In genomic region chr11:78063440-78064181, GRCh38 we compare ENCODE assay signal across 20 cellular contexts. TPM values are rescaled to one million over a fixed set of nuclear protein-coding genes. Genes with fewer than 3 reads are reported as not detected.
DNase-seq lines count a peak whose midpoint lies in the region; ATAC-seq and TF ChIP-seq lines count a peak whose summit lies in the region.
"Had no signal": no experiment of that assay in that cellular context is flagged by ENCODE, and none has a peak within 500 bp of the region (broad histone marks: within the 10 kb centered on the region; RNA-seq: fewer than 3 reads in every experiment).

Gene THRSP (plus strand): TSS chr11:78063861. CDS start chr11:78063882, 21 bp downstream.

- no peak within 1 kb of the TSS for H3K27ac ChIP-seq in adipose tissue (ENCODE audit: low read depth, low read length)
- H3K27ac ChIP-seq in right lobe of liver: peak within 1 kb of the TSS; percentile 12 to 72 (median 65)
- peak within 1 kb of the TSS; percentile 60 to 88 (median 70) for H3K27ac ChIP-seq in gastrocnemius medialis
- no peak within 1 kb of the TSS for H3K27ac ChIP-seq in endodermal cell (ENCODE audit: low read depth, low read length)
- H3K27ac ChIP-seq: gastroesophageal sphincter, neutrophil had no signal

- peak; percentile 50 for DNase-seq in LNCaP clone FGC (ENCODE audit: low read depth)
- DNase-seq in right lobe of liver: peak; percentile 84 to 93 (median 93)
- DNase-seq in gastrocnemius medialis: peak; percentile 55 to 85
- DNase-seq in endodermal cell: no peak
- no peak for DNase-seq in activated naive CD8-positive, alpha-beta T cell treated with anti-CD3 and anti-CD28 coated beads, Interleukin-2, amount 50 U/mL, for 24 hours
- DNase-seq: activated CD8-positive, alpha-beta memory T cell treated with anti-CD3 and anti-CD28 coated beads, Interleukin-2, amount 50 U/mL, for 48 hours; activated effector memory CD4-positive, alpha-beta T cell treated with Interleukin-2 at 50 U/mL for 16 hours; CD4-positive, CD25-positive, alpha-beta regulatory T cell; central memory CD4-positive, alpha-beta T cell; mucosa of descending colon; NCI-H1436; NCI-H774; SHP77 treated with DMSO at 0.1 percent for 48 hours; stimulated activated CD4-positive, alpha-beta T cell treated with anti-CD3 and anti-CD28 coated beads, Interleukin-15, amount 100 ng/mL, for 24 hours had no signal

- in situ Hi-C loops in gastrocnemius medialis (cut with MboI; ENCODE audit: low sequenced_read_pairs in 4 of 4): no loop called here

- no peaks in the 10 kb centered on the region for H3K27me3 ChIP-seq in right lobe of liver
- no peaks in the 10 kb centered on the region for H3K27me3 ChIP-seq in gastrocnemius medialis
- H3K27me3 ChIP-seq in endodermal cell (ENCODE audit: control insufficient read depth, insufficient read depth, low read length, poor library complexity, severe bottlenecking): no peaks in the 10 kb centered on the region
- H3K27me3 ChIP-seq: gastroesophageal sphincter, neutrophil had no signal

- TF ChIP-seq POLR2A in right lobe of liver (IDR thresholded peaks at IDR 0.05): peak; percentile 17
- no peak for TF ChIP-seq POLR2A in gastrocnemius medialis (IDR thresholded peaks at IDR 0.05)

- H3K36me3 Mint-ChIP-seq in endodermal cell (ENCODE audit: low read depth): peaks cover 15% of the 10 kb centered on the region
- H3K36me3 Mint-ChIP-seq in activated naive CD8-positive, alpha-beta T cell treated with anti-CD3 and anti-CD28 coated beads, Interleukin-2, amount 50 U/mL, for 24 hours (ENCODE audit: low read depth): peaks cover 13% of the 10 kb centered on the region

- WGBS in adipose tissue, 3 donors: 85 to 87% (median 86%) methylated on average over 14 of the region's 14 CpGs
- no CpG with 5 or more reads among the region's 14 CpGs for WGBS in right lobe of liver (ENCODE audit: insufficient coverage, low coverage, low lambda C conversion rate, missing lambda C conversion rate)
- WGBS in endodermal cell (ENCODE audit: insufficient coverage in 1 of 2, insufficient read length in 1 of 2), 2 experiments: 93 to 97% methylated on average over 8 to 14 of the region's 14 CpGs

- peak; percentile 68 to 80 (median 73) for ATAC-seq in right lobe of liver
- ATAC-seq in gastrocnemius medialis: peak; percentile 80
- no peak for ATAC-seq in activated naive CD8-positive, alpha-beta T cell treated with anti-CD3 and anti-CD28 coated beads, Interleukin-2, amount 50 U/mL, for 24 hours
- no peak for ATAC-seq in GM21447 (IDR thresholded peaks at IDR 0.05; ENCODE audit: unreplicated experiment)
- ATAC-seq: gastroesophageal sphincter, mucosa of descending colon had no signal

- no peak within 1 kb of the TSS for H3K27ac Mint-ChIP-seq in endodermal cell
- no peak within 1 kb of the TSS for H3K27ac Mint-ChIP-seq in activated naive CD8-positive, alpha-beta T cell treated with anti-CD3 and anti-CD28 coated beads, Interleukin-2, amount 50 U/mL, for 24 hours

- no peak within 1 kb of the TSS for H3K4me3 Mint-ChIP-seq in endodermal cell
- no peak within 1 kb of the TSS for H3K4me3 Mint-ChIP-seq in activated naive CD8-positive, alpha-beta T cell treated with anti-CD3 and anti-CD28 coated beads, Interleukin-2, amount 50 U/mL, for 24 hours
- H3K4me3 Mint-ChIP-seq: CD4-positive, CD25-positive, alpha-beta regulatory T cell had no signal

- H3K36me3 ChIP-seq in right lobe of liver (peaks cover 0 to 12% (median 4%) of the 10 kb centered on the region in 4 donors), gastrocnemius medialis (no peaks in the 10 kb centered on the region), endodermal cell (ENCODE audit: control insufficient read depth, insufficient read depth, low read length) (peaks cover 11% of the 10 kb centered on the region)

- no peaks in the 10 kb centered on the region for H3K9me3 Mint-ChIP-seq in endodermal cell
- no peaks in the 10 kb centered on the region for H3K9me3 Mint-ChIP-seq in activated naive CD8-positive, alpha-beta T cell treated with anti-CD3 and anti-CD28 coated beads, Interleukin-2, amount 50 U/mL, for 24 hours
- H3K9me3 Mint-ChIP-seq: CD4-positive, CD25-positive, alpha-beta regulatory T cell had no signal

- H3K9me3 ChIP-seq in right lobe of liver (no peaks in the 10 kb centered on the region), gastrocnemius medialis (no peaks in the 10 kb centered on the region), endodermal cell (ENCODE audit: control insufficient read depth, low read length) (no peaks in the 10 kb centered on the region)
- H3K9me3 ChIP-seq: gastroesophageal sphincter, mucosa of descending colon, neutrophil had no signal

- no peak for TF ChIP-seq CTCF in LNCaP clone FGC (IDR thresholded peaks at IDR 0.05; ENCODE audit: control insufficient read depth, extremely low read depth, insufficient read depth)
- no peak for TF ChIP-seq CTCF in right lobe of liver (IDR thresholded peaks at IDR 0.05)
- TF ChIP-seq CTCF in gastrocnemius medialis (IDR thresholded peaks at IDR 0.05 in 4 of 5, conservative IDR thresholded peaks at IDR 0.05 in 1 of 5): no peak
- no peak for TF ChIP-seq CTCF in endodermal cell (conservative IDR thresholded peaks at IDR 0.05)

- H3K4me1 Mint-ChIP-seq in endodermal cell: no peaks in the 10 kb centered on the region
- H3K4me1 Mint-ChIP-seq in activated naive CD8-positive, alpha-beta T cell treated with anti-CD3 and anti-CD28 coated beads, Interleukin-2, amount 50 U/mL, for 24 hours: no peaks in the 10 kb centered on the region

- no peak within 1 kb of the TSS for H3K9ac ChIP-seq in endodermal cell (ENCODE audit: extremely low read depth, low read length, poor library complexity, severe bottlenecking)

- H3K4me1 ChIP-seq in right lobe of liver (peaks cover 0 to 37% (median 16%) of the 10 kb centered on the region in 4 donors), gastrocnemius medialis (peaks cover 38 to 40% of the 10 kb centered on the region in 2 donors), endodermal cell (ENCODE audit: control insufficient read depth, insufficient read depth, low read length) (no peaks in the 10 kb centered on the region)

- H3K4me3 ChIP-seq in LNCaP clone FGC (ENCODE audit: low read depth, low read length) (no peak within 1 kb of the TSS), right lobe of liver (peak within 1 kb of the TSS; percentile 33 to 64 (median 56)), gastrocnemius medialis (peak within 1 kb of the TSS in 1 of 4 donors; percentile 21), endodermal cell (ENCODE audit: low read length) (no peak within 1 kb of the TSS)
- H3K4me3 ChIP-seq: gastroesophageal sphincter, mucosa of descending colon had no signal

- intact Hi-C loops in right lobe of liver (cut with DNase I) (no loop called here), gastrocnemius medialis (cut with DNase I; ENCODE audit: low total_unique reads) (no loop called here)

- no peaks in the 10 kb centered on the region for H3K27me3 Mint-ChIP-seq in endodermal cell (ENCODE audit: insufficient read depth)
- no peaks in the 10 kb centered on the region for H3K27me3 Mint-ChIP-seq in activated naive CD8-positive, alpha-beta T cell treated with anti-CD3 and anti-CD28 coated beads, Interleukin-2, amount 50 U/mL, for 24 hours
- H3K27me3 Mint-ChIP-seq: CD4-positive, CD25-positive, alpha-beta regulatory T cell had no signal

RNA-seq across cellular contexts. Expression of gene THRSP, which starts in this region (rescaled TPM):
- polyA plus RNA-seq in adipose tissue: 100 to 1,000 TPM in 2 of 3 donors, 10 to 100 TPM in 1; 87.4 to 228 (median 113) TPM
- total RNA-seq in right lobe of liver: 10 to 100 TPM in 4 of 6 experiments, 1 to 10 TPM in 2; 3.0 to 92.0 (median 40.1) TPM
- total RNA-seq in gastrocnemius medialis: 10 to 100 TPM in 2 of 4 donors, under 1 TPM in 1, not detected in 1; 0.67 to 31.3 (median 14.0) TPM
- total RNA-seq in endodermal cell: not detected
- polyA plus RNA-seq in endodermal cell (2013, experiment 1 of 2): not detected
- not detected for polyA plus RNA-seq in endodermal cell (2013, experiment 2 of 2)
- total RNA-seq: CD4-positive, CD25-positive, alpha-beta regulatory T cell; T-helper 1 cell treated with Interleukin-12 subunit alpha and Interleukin-12 subunit beta and Interleukin-4 antibody, amounts not matched to agents 30 ng/mL and 1 ng/mL, for 36 hours had no signal
- polyA plus RNA-seq: AG04450 had no signal

Comparison
In these comparisons a context has a peak if more than half of its experiments do, and no peak if none do; other contexts are left out.
1. DNase-seq: peak in LNCaP clone FGC (single experiment), right lobe of liver (3 of 3) and gastrocnemius medialis (2 of 2); none in endodermal cell (single experiment) and activated naive CD8-positive, alpha-beta T cell treated with anti-CD3 and anti-CD28 coated beads, Interleukin-2, amount 50 U/mL, for 24 hours (single experiment).
2. H3K4me3 ChIP-seq: peak in right lobe of liver (3 of 3); none in LNCaP clone FGC (single experiment) and endodermal cell (single experiment).
3. H3K27ac ChIP-seq: peak in right lobe of liver (3 of 3) and gastrocnemius medialis (4 of 4); none in adipose tissue (single experiment) and endodermal cell (single experiment).
4. ATAC-seq: peak in right lobe of liver (4 of 4) and gastrocnemius medialis (2 of 2); none in activated naive CD8-positive, alpha-beta T cell treated with anti-CD3 and anti-CD28 coated beads, Interleukin-2, amount 50 U/mL, for 24 hours (single experiment) and GM21447 (single experiment).